1 cellular context compared by ENCODE assay signal in the genomic region with DNA sequence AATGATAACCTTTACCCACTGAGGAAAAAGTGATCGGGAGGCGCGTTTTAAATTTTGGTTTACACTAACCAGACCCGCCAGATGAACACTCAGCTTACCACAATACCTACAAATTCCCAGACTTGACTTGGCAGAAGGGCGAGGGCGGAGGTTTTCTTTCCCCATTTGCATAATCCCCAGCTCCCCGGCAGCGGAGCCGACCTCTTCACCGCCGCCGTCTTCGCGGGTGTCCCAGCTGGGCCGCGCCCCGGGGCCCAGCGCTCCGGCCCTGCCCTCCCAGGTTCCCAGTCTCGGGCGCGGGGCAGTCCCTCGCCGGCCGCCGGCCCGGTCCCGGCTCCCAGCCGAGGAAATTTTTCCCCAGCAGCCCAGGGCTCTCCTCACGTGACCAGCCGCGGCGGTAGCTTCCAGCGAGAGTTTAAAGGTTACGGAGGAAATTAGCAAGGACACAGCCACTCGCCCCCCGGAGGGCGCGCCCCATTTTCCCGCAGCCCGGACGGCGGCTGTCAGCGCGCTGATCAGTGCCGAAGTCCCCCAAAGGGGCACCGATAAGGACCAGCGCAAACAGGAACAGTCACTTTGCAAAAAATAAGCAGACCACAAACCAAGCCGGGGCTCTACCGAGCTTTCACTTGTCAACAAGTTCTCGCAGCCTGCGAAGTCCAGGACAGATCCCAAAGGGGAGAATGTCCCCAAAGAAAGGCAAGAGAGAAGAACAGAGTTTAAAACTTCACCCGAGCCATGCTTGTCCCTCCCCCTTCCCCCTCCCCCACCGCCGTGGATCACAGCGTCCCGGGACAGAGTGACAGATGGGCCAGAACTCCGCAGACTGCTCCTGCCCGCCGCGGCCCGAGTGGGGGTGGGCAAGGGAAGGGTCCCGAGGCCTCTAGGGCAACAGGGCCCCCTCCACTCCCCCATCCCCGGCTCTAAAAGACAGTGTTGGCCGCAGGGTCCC.
TF ChIP-seq lines count a peak whose summit lies in the region.

No MANE protein-coding gene starts in this region.

TF ChIP-seq in HEK293, 187 proteins besides CTCF, POLR2A, EP300 and RAD21 (continued from another document and continues in another):
- TF ChIP-seq ZNF18 (tag by site-specific recombination; IDR thresholded peaks at IDR 0.05) (no peak), ZNF621 (tag by site-specific recombination; IDR thresholded peaks at IDR 0.05) (no peak), ZNF112 (tag by site-specific recombination; IDR thresholded peaks at IDR 0.05) (no peak), ZNF175 (tag by site-specific recombination; IDR thresholded peaks at IDR 0.05) (no peak), BCL11B (tag by site-specific recombination; IDR thresholded peaks at IDR 0.05; ENCODE audit: low read depth) (no peak), ZNF148 (tag by site-specific recombination; IDR thresholded peaks at IDR 0.05; ENCODE audit: borderline replicate concordance) (no peak), ZNF266 (tag by site-specific recombination; IDR thresholded peaks at IDR 0.05; ENCODE audit: low read depth) (no peak), ZNF274 (IDR thresholded peaks at IDR 0.05; ENCODE audit: low read length) (no peak), ZNF274 (tag by site-specific recombination; IDR thresholded peaks at IDR 0.05; ENCODE audit: borderline replicate concordance) (no peak), ZNF585B (tag by site-specific recombination; IDR thresholded peaks at IDR 0.05) (no peak), ZNF2 (tag by site-specific recombination; IDR thresholded peaks at IDR 0.05) (no peak), ZNF184 (tag by site-specific recombination; IDR thresholded peaks at IDR 0.05) (no peak), ZNF366 (tag by site-specific recombination; conservative IDR thresholded peaks at IDR 0.05) (no peak), AEBP2 (tag by site-specific recombination; IDR thresholded peaks at IDR 0.05; ENCODE audit: borderline replicate concordance) (no peak), SCRT2 (tag by site-specific recombination; IDR thresholded peaks at IDR 0.05) (peak; percentile 38), KLF8 (tag by site-specific recombination; IDR thresholded peaks at IDR 0.05) (no peak), ZBTB1 (tag by site-specific recombination; IDR thresholded peaks at IDR 0.05) (no peak), ZNF510 (tag by site-specific recombination; IDR thresholded peaks at IDR 0.05; ENCODE audit: insufficient replicate concordance) (no peak), ZNF214 (tag by site-specific recombination; IDR thresholded peaks at IDR 0.05; ENCODE audit: borderline replicate concordance) (no peak), ZNF777 (tag by site-specific recombination; IDR thresholded peaks at IDR 0.05; ENCODE audit: borderline replicate concordance) (no peak), ZSCAN30 (tag by site-specific recombination; IDR thresholded peaks at IDR 0.05) (no peak), ZBTB26 (tag by site-specific recombination; optimal IDR thresholded peaks at IDR 0.05) (peak; percentile 62), ZNF37A (tag by site-specific recombination; IDR thresholded peaks at IDR 0.05) (no peak), PRDM2 (tag by site-specific recombination; IDR thresholded peaks at IDR 0.05; ENCODE audit: borderline replicate concordance) (no peak), ZNF48 (tag by site-specific recombination; IDR thresholded peaks at IDR 0.05) (no peak), WT1 (tag by site-specific recombination; IDR thresholded peaks at IDR 0.05) (no peak), ZNF394 (tag by site-specific recombination; IDR thresholded peaks at IDR 0.05; ENCODE audit: borderline replicate concordance) (no peak), GLIS2 (tag by site-specific recombination; IDR thresholded peaks at IDR 0.05) (peak; percentile 46; the same call in 1 of the 2 replicates), ZNF155 (tag by site-specific recombination; IDR thresholded peaks at IDR 0.05) (no peak), ZFP37 (tag by site-specific recombination; IDR thresholded peaks at IDR 0.05) (no peak), ZNF561 (tag by site-specific recombination; IDR thresholded peaks at IDR 0.05; ENCODE audit: borderline replicate concordance) (no peak), ZNF548 (tag by site-specific recombination; IDR thresholded peaks at IDR 0.05) (no peak), TCF7L2 (IDR thresholded peaks at IDR 0.05; ENCODE audit: borderline replicate concordance, low read depth, low read length) (no peak)
- TF ChIP-seq, protein P1, sequence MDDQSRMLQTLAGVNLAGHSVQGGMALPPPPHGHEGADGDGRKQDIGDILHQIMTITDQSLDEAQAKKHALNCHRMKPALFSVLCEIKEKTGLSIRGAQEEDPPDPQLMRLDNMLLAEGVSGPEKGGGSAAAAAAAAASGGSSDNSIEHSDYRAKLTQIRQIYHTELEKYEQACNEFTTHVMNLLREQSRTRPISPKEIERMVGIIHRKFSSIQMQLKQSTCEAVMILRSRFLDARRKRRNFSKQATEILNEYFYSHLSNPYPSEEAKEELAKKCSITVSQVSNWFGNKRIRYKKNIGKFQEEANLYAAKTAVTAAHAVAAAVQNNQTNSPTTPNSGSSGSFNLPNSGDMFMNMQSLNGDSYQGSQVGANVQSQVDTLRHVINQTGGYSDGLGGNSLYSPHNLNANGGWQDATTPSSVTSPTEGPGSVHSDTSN (CRISPR knock-in tag; IDR thresholded peaks at IDR 0.05): no peak
- TF ChIP-seq, protein P2, sequence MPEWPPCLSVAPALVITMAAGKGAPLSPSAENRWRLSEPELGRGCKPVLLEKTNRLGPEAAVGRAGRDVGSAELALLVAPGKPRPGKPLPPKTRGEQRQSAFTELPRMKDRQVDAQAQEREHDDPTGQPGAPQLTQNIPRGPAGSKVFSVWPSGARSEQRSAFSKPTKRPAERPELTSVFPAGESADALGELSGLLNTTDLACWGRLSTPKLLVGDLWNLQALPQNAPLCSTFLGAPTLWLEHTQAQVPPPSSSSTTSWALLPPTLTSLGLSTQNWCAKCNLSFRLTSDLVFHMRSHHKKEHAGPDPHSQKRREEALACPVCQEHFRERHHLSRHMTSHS (tag by site-specific recombination; IDR thresholded peaks at IDR 0.05): no peak
